20 cellular contexts compared by ENCODE assay signal in genomic region chr5:161382702-161383101, GRCh38.
"Had no signal": no experiment of that assay in that cellular context is flagged by ENCODE, and none has a peak within 500 bp of the region (broad histone marks: within the 10 kb centered on the region; RNA-seq: fewer than 3 reads in every experiment).

No MANE protein-coding gene starts in this region.

- DNase-seq: Kasumi-1, MM.1S, NCI-H1092 treated with DMSO at 0.1 percent for 48 hours, NCI-H1436, NCI-H187, NCI-H2029 treated with DMSO at 0.1 percent for 48 hours, NCI-H2171 treated with DMSO at 0.1 percent for 48 hours, NCI-H345, NCI-H510A, NCI-H524 treated with DMSO at 0.1 percent for 48 hours, NCI-H69, NCI-H774, OCI-M1, PC-9, Peyer's patch, SIG-M5 had no signal

- H3K4me1 Mint-ChIP-seq: IgD-negative memory B cell had no signal

- H3K27me3 Mint-ChIP-seq: IgD-negative memory B cell had no signal

- H3K27ac Mint-ChIP-seq: IgD-negative memory B cell had no signal

- H3K4me3 Mint-ChIP-seq: IgD-negative memory B cell had no signal

- H3K36me3 Mint-ChIP-seq: IgD-negative memory B cell had no signal

- FAIRE-seq: HTR-8/SVneo, K562 had no signal

- ATAC-seq: K562, Right ventricle myocardium inferior had no signal
